In the genomic region with DNA sequence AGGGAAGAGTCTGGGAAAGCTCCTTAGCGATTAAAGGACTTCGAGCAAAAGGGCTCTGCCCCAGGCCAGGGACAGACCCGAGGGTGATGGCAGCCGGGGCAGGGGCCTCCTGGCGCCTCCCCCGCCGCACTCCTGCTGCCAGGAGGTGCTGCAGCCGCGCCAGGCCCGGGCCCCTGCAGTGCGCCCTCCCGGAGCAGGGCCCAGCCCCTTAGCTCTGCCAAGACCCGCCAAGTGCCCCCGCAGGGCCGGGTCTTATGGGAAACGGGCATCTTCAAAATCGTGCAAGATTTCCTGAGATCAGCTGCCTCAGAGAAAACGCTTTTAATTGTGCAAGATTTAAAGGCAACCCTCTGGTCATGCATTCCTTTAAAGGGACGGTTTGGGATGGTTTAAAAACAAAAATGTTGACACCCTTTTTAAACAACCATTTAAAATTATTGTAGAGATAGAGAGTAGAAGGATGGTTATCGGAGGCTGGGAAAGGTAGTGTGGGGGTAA, we compare ENCODE assay signal across 7 cellular contexts. TPM values are rescaled to one million over a fixed set of nuclear protein-coding genes. Genes with fewer than 3 reads are reported as not detected.
DNase-seq lines count a peak whose midpoint lies in the region; ATAC-seq and TF ChIP-seq lines count a peak whose summit lies in the region.

No MANE protein-coding gene starts in this region.

- H2BK120ac ChIP-seq in mesenchymal stem cell (ENCODE audit: low read depth, low read length) = peak overlapping the region; percentile 91

- 2% methylated on average over 17 of the region's 20 CpGs for WGBS in mesenchymal stem cell
- WGBS in urinary bladder = 3% methylated on average over 20 of the region's 20 CpGs

- H3K27me3 ChIP-seq in HAP-1 (ENCODE audit: low read depth) = no peaks in the 10 kb centered on the region
- H3K27me3 ChIP-seq in colonic mucosa = no peaks in the 10 kb centered on the region
- H3K27me3 ChIP-seq in mesenchymal stem cell (ENCODE audit: control insufficient read depth in 1 of 2, insufficient read depth in 1 of 2, low read length in 2 of 2) = no peaks in the 10 kb centered on the region

- peak overlapping the region; percentile 93 to 98 for H3K4ac ChIP-seq in mesenchymal stem cell (ENCODE audit: low read depth in 1 of 2, low read length in 2 of 2)

- ATAC-seq in GM18508 (IDR thresholded peaks at IDR 0.05; ENCODE audit: insufficient read depth, unreplicated experiment) = peak; percentile 27

- H4K91ac ChIP-seq in mesenchymal stem cell (ENCODE audit: low read length) = peak overlapping the region; percentile 95

- no peak overlapping the region for H2BK12ac ChIP-seq in mesenchymal stem cell (ENCODE audit: low read length in 2 of 2)

- peak overlapping the region; percentile 94 for H2AFZ ChIP-seq in mesenchymal stem cell (ENCODE audit: low read depth, low read length)

- H2BK15ac ChIP-seq in mesenchymal stem cell (ENCODE audit: low read depth, poor library complexity, severe bottlenecking) = no peak overlapping the region

- H3K9me3 ChIP-seq in HAP-1 (no peaks in the 10 kb centered on the region), colonic mucosa (no peaks in the 10 kb centered on the region), mesenchymal stem cell (ENCODE audit: control insufficient read depth, low read length) (no peaks in the 10 kb centered on the region)

- H3K23ac ChIP-seq in mesenchymal stem cell (ENCODE audit: low read length in 2 of 2) = peak overlapping the region; percentile 17 to 30

- peak overlapping the region in 1 of 2 experiments; percentile 97 for H3K14ac ChIP-seq in mesenchymal stem cell (ENCODE audit: low read length in 2 of 2)

- H3K36me3 ChIP-seq in HAP-1 (replicated peaks) (no peaks in the 10 kb centered on the region), colonic mucosa (no peaks in the 10 kb centered on the region), mesenchymal stem cell (ENCODE audit: control insufficient read depth in 1 of 2, insufficient read depth in 2 of 2, low read depth in 1 of 2, low read length in 2 of 2) (peaks cover 0 to 22% of the 10 kb centered on the region in 2 experiments), urinary bladder (ENCODE audit: insufficient read depth) (peaks cover 2% of the 10 kb centered on the region)

- no peak overlapping the region for H2AK5ac ChIP-seq in mesenchymal stem cell (ENCODE audit: low read length, severe bottlenecking)

- peaks cover 14% of the 10 kb centered on the region for H3K4me1 ChIP-seq in HAP-1
- peaks cover 5% of the 10 kb centered on the region for H3K4me1 ChIP-seq in colonic mucosa
- H3K4me1 ChIP-seq in mesenchymal stem cell (ENCODE audit: control insufficient read depth, insufficient read depth, low read depth, low read length) = peaks cover 3% of the 10 kb centered on the region
- H3K4me1 ChIP-seq in urinary bladder (ENCODE audit: insufficient read depth) = no peaks in the 10 kb centered on the region

- in situ Hi-C loops in HAP-1 (cut with MboI; ENCODE audit: low sequenced_read_pairs) = no loop called here

- peaks cover 24% of the 10 kb centered on the region for H3K79me1 ChIP-seq in mesenchymal stem cell (replicated peaks; ENCODE audit: low read length, poor library complexity, severe bottlenecking)

- DNase-seq in HAP-1 (ENCODE audit: low spot score in 2 of 2) (peak in 1 of 2 experiments; percentile 11), NCI-H226 (peak; percentile 14), colonic mucosa (peak; percentile 29), mesenchymal stem cell (no peak), Ammon's horn (ENCODE audit: low spot score) (no peak)

- peak overlapping the region; percentile 90 for H2BK5ac ChIP-seq in mesenchymal stem cell (ENCODE audit: low read depth, low read length, poor library complexity, severe bottlenecking)

- no peak for TF ChIP-seq CTCF in colonic mucosa (IDR thresholded peaks at IDR 0.05)

- H3K9ac ChIP-seq in colonic mucosa (ENCODE audit: low read depth in 2 of 2, low read length in 2 of 2) (peak overlapping the region; percentile 75 to 81), mesenchymal stem cell (ENCODE audit: low read length) (peak overlapping the region; percentile 86)

- H3K4me3 ChIP-seq in HAP-1 (peak overlapping the region; percentile 46), colonic mucosa (peak overlapping the region; percentile 76), mesenchymal stem cell (ENCODE audit: insufficient read depth in 1 of 2, low read depth in 1 of 2, low read length in 2 of 2) (peak overlapping the region; percentile 82 to 85), urinary bladder (ENCODE audit: low read depth, low read length) (peak overlapping the region; percentile 76)

- intact Hi-C loops in colonic mucosa (cut with DNase I) = loop anchor here (10.0 kb wide), 1 partner anchor 48 kb away; a partner anchor contains a TSS

- peak overlapping the region; percentile 78 for H3K4me2 ChIP-seq in mesenchymal stem cell (ENCODE audit: low read length, poor library complexity, severe bottlenecking)

- H4K8ac ChIP-seq in mesenchymal stem cell (ENCODE audit: low read length) = peak overlapping the region; percentile 100

- peak overlapping the region; percentile 74 to 94 for H3K18ac ChIP-seq in mesenchymal stem cell (ENCODE audit: low read depth in 1 of 2, low read length in 2 of 2)

- peak overlapping the region; percentile 94 for H3K27ac ChIP-seq in colonic mucosa
- no peak overlapping the region for H3K27ac ChIP-seq in mesenchymal stem cell (ENCODE audit: low read length, poor library complexity, severe bottlenecking)
- H3K27ac ChIP-seq in urinary bladder (ENCODE audit: low read depth) = peak overlapping the region; percentile 96

RNA-seq across cellular contexts. Expression of a gene that starts 52.4 kb away (rescaled TPM):
- total RNA-seq in colonic mucosa (10 to 100 TPM; 12.7 to 17.3 TPM), urinary bladder (27.8 TPM)
- polyA plus RNA-seq in mesenchymal stem cell (2013, experiment 1 of 2) = 10.5 TPM
- polyA plus RNA-seq in mesenchymal stem cell (2013, experiment 2 of 2) = 10.5 TPM
- 11.7 TPM for polyA plus RNA-seq in urinary bladder

Comparison
In these comparisons a context has a peak if more than half of its experiments do, and no peak if none do; other contexts are left out.
1. DNase-seq: peak in NCI-H226 (single experiment) and colonic mucosa (single experiment); none in mesenchymal stem cell (single experiment) and Ammon's horn (single experiment).
2. Peak in every context shown above with its lines, with median percentiles within 50 percentile points of each other: H3K4me3 ChIP-seq.